Comparison of ENCODE assay signal across 30 cellular contexts in the genomic region with DNA sequence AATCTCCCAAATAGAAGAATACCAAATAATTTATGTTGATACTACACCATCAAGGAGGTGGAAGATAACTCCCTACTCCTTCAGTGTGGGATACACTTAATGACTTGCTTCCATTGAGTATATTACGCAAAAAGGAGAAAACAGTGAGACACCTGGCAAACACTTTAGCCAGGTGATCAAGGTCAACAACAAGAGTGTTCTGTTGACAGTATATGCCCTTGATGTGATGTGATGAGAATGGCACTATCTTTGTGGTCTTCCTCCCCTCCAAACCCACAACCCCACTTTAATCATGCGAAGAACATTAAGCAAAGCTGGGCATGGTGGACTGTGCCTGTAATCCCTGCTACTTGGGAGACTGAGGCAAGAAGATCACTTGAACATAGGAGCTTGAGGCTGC.
"Had no signal": no experiment of that assay in that cellular context is flagged by ENCODE, and none has a peak within 500 bp of the region (broad histone marks: within the 10 kb centered on the region; RNA-seq: fewer than 3 reads in every experiment).

No MANE protein-coding gene starts in this region.

- H3K9me3 Mint-ChIP-seq: T-cell had no signal

- H3K4me2 ChIP-seq: PC-9 had no signal

- H2AFZ ChIP-seq: PC-9 had no signal

- FAIRE-seq: RCC 7860 had no signal

- H3K27ac Mint-ChIP-seq: T-cell had no signal

- H3K4me3 Mint-ChIP-seq: T-cell had no signal

- H3K27ac ChIP-seq: PC-9, RWPE1, SJCRH30, SK-N-MC had no signal

- H3K9me3 ChIP-seq: MG63, SJCRH30 had no signal

- DNase-seq: Kasumi-1, MG63, NCI-H1048, NCI-H1092 treated with DMSO at 0.1 percent for 48 hours, NCI-H1105 treated with DMSO at 0.1 percent for 48 hours, NCI-H1417, NCI-H1436, NCI-H146, NCI-H1694, NCI-H187, NCI-H1930, NCI-H2081, NCI-H2171 treated with DMSO at 0.1 percent for 48 hours, NCI-H2227 treated with DMSO at 0.1 percent for 48 hours, NCI-H345, NCI-H446, NCI-H524 treated with DMSO at 0.1 percent for 48 hours, NCI-H526 treated with DMSO at 0.1 percent for 48 hours, NCI-H774, PC-9, SHP77, SIG-M5, SJCRH30, T-cell had no signal

- H3K36me3 ChIP-seq: MG63 had no signal

- H3K27me3 ChIP-seq: MG63, SJCRH30 had no signal

- H3K27me3 Mint-ChIP-seq: T-cell had no signal

- ATAC-seq: Panc1, Right ventricle myocardium inferior, SK-N-SH treated with all-trans-retinoic acid at 6 μM for 48 hours, T-cell had no signal

- H3K4me3 ChIP-seq: MG63, PC-9, SJCRH30, SK-N-MC had no signal
